Comparison of ENCODE assay signal across 8 cellular contexts in genomic region chr5:58891971-58892343, GRCh38.
DNase-seq lines count a peak whose midpoint lies in the region; ATAC-seq and TF ChIP-seq lines count a peak whose summit lies in the region.
"Had no signal": no experiment of that assay in that cellular context is flagged by ENCODE, and none has a peak within 500 bp of the region (broad histone marks: within the 10 kb centered on the region; RNA-seq: fewer than 3 reads in every experiment).

No MANE protein-coding gene starts in this region.

- ATAC-seq in GM18868 (IDR thresholded peaks at IDR 0.05; ENCODE audit: unreplicated experiment) (peak; percentile 5), RWPE2 (ENCODE audit: low read depth) (no peak)

- H3F3A ChIP-seq in smooth muscle cell (ENCODE audit: low read depth) = no peaks in the 10 kb centered on the region

- H3K36me3 ChIP-seq in RWPE2 (ENCODE audit: low read depth) = no peaks in the 10 kb centered on the region
- H3K36me3 ChIP-seq in smooth muscle cell (ENCODE audit: low read depth) = no peaks in the 10 kb centered on the region

- H3K27ac ChIP-seq in RWPE2 (ENCODE audit: poor library complexity, severe bottlenecking) (peak overlapping the region; percentile 81), smooth muscle cell (ENCODE audit: low read depth) (peak overlapping the region; percentile 89)

- DNase-seq in RWPE2 (ENCODE audit: low spot score) (no peak), fibroblast of the aortic adventitia (ENCODE audit: low read depth) (no peak), smooth muscle cell (lab: John Stamatoyannopoulos, UW; ENCODE audit: unreplicated experiment) (no peak), middle frontal gyrus (ENCODE audit: extremely low spot score, low spot score) (no peak), C1 segment of cervical spinal cord (lab: John Stamatoyannopoulos, UW) (no peak)
- no peak for DNase-seq in activated CD4-positive, CD25-positive, alpha-beta regulatory T cell treated with anti-CD3 and anti-CD28 coated beads, Interleukin-2, amount 50 U/mL, for 72 hours
- DNase-seq: activated gamma-delta T cell had no signal

- no peak overlapping the region for H3K9ac ChIP-seq in smooth muscle cell (ENCODE audit: low read depth)

- no peaks in the 10 kb centered on the region for H3K27me3 ChIP-seq in RWPE2 (ENCODE audit: insufficient read depth, poor library complexity, severe bottlenecking)
- no peaks in the 10 kb centered on the region for H3K27me3 ChIP-seq in smooth muscle cell (ENCODE audit: low read depth)

- H4K20me1 ChIP-seq in smooth muscle cell (ENCODE audit: low read depth) = no peaks in the 10 kb centered on the region

- H3K4me3 ChIP-seq in RWPE2 (ENCODE audit: severe bottlenecking) = no peak overlapping the region
- H3K4me3 ChIP-seq in fibroblast of the aortic adventitia (ENCODE audit: low read depth, low read length) = peak overlapping the region; percentile 38
- peak overlapping the region; percentile 33 for H3K4me3 ChIP-seq in smooth muscle cell

- no peak overlapping the region for H2AFZ ChIP-seq in smooth muscle cell (ENCODE audit: low read depth)

- H3K79me2 ChIP-seq in smooth muscle cell (ENCODE audit: low read depth) = no peaks in the 10 kb centered on the region

- H3K9me3 ChIP-seq in RWPE2 (ENCODE audit: severe bottlenecking) (no peaks in the 10 kb centered on the region), smooth muscle cell (replicated peaks; ENCODE audit: low read depth) (no peaks in the 10 kb centered on the region)

- peaks cover 13% of the 10 kb centered on the region for H3K4me1 ChIP-seq in RWPE2 (ENCODE audit: insufficient read depth, poor library complexity, severe bottlenecking)
- peaks cover 2% of the 10 kb centered on the region for H3K4me1 ChIP-seq in smooth muscle cell (ENCODE audit: low read depth)

- TF ChIP-seq CTCF in RWPE2 (IDR thresholded peaks at IDR 0.05; ENCODE audit: poor library complexity, severe bottlenecking) (peak; percentile 80), fibroblast of the aortic adventitia (IDR thresholded peaks at IDR 0.05; ENCODE audit: insufficient read depth, low read length) (no peak), smooth muscle cell (IDR thresholded peaks at IDR 0.05; ENCODE audit: borderline replicate concordance, insufficient read depth, poor library complexity, severe bottlenecking) (no peak)

- H3K4me2 ChIP-seq in smooth muscle cell = peak overlapping the region; percentile 83
